ENCODE assay signal across 8 cellular contexts in genomic region chr3:119676771-119677640, GRCh38. TPM values are rescaled to one million over a fixed set of nuclear protein-coding genes. Genes with fewer than 3 reads are reported as not detected.
DNase-seq lines count a peak whose midpoint lies in the region; ATAC-seq and TF ChIP-seq lines count a peak whose summit lies in the region.

Gene COX17 (minus strand): TSS chr3:119677406. CDS start chr3:119677310, 96 bp downstream.

- ATAC-seq in GM19324 (IDR thresholded peaks at IDR 0.05; ENCODE audit: low FRiP score, unreplicated experiment) (peak; percentile 93), HG03469 (IDR thresholded peaks at IDR 0.05; ENCODE audit: unreplicated experiment) (peak; percentile 82), left colon (peak; percentile 91)

- peak; percentile 86 for DNase-seq in BE2C
- peak; percentile 86 for DNase-seq in NCI-H526 treated with DMSO at 0.1 percent for 48 hours (lab: John Stamatoyannopoulos, UW)
- peak; percentile 98 for DNase-seq in activated CD4-positive, alpha-beta T cell treated with anti-CD3 and anti-CD28 coated beads, Interleukin-2, amount 10 ng/mL, durations not matched to agents 24 days and 14 days
- DNase-seq in coronary artery (ENCODE audit: low spot score): peak; percentile 95
- DNase-seq in left colon: peak; percentile 97 to 98
- peak; percentile 96 for DNase-seq in stimulated activated CD4-positive, alpha-beta T cell treated with anti-CD3 and anti-CD28 coated beads, Interleukin-1b, Interleukin-23, amount 100 ng/mL, for 48 hours

- peaks cover 16% of the 10 kb centered on the region for H3K4me1 ChIP-seq in BE2C

- peak within 1 kb of the TSS; percentile 87 for H3K4me3 Mint-ChIP-seq in activated CD4-positive, alpha-beta T cell treated with anti-CD3 and anti-CD28 coated beads, Interleukin-2, amount 10 ng/mL, durations not matched to agents 24 days and 14 days

- H3K4me3 ChIP-seq in BE2C (ENCODE audit: low read depth, low read length) (peak within 1 kb of the TSS; percentile 92), coronary artery (peak within 1 kb of the TSS; percentile 82)

- no peaks in the 10 kb centered on the region for H3K9me3 ChIP-seq in BE2C

- H3K27me3 ChIP-seq in BE2C: no peaks in the 10 kb centered on the region

- H3K36me3 ChIP-seq in BE2C: peaks cover 36% of the 10 kb centered on the region

- H3K27ac ChIP-seq in coronary artery: peak within 1 kb of the TSS; percentile 90 to 98

- peak within 1 kb of the TSS; percentile 96 for H3K27ac Mint-ChIP-seq in activated CD4-positive, alpha-beta T cell treated with anti-CD3 and anti-CD28 coated beads, Interleukin-2, amount 10 ng/mL, durations not matched to agents 24 days and 14 days

- H3K4me1 Mint-ChIP-seq in activated CD4-positive, alpha-beta T cell treated with anti-CD3 and anti-CD28 coated beads, Interleukin-2, amount 10 ng/mL, durations not matched to agents 24 days and 14 days: peaks cover 33% of the 10 kb centered on the region

- intact Hi-C loops in activated CD4-positive, alpha-beta T cell treated with anti-CD3 and anti-CD28 coated beads, Interleukin-2, amount 10 ng/mL, durations not matched to agents 24 days and 14 days (cut with micrococcal nuclease): loop anchor here (1.0 to 5.0 kb wide), 10 partner anchors 23 to 440 kb away; partner anchors contain the start of genes ADPRH, ARHGAP31, CD80 and TIMMDC1
- intact Hi-C loops in left colon (cut with DNase I, micrococcal nuclease): loop anchor here in 1 of 2 donors (10.0 kb wide), 1 partner anchor 182 kb away; the partner anchor contains the start of gene TIMMDC1

- TF ChIP-seq CTCF in BE2C (IDR thresholded peaks at IDR 0.05; ENCODE audit: low read depth, low read length): no peak
- TF ChIP-seq CTCF in coronary artery (IDR thresholded peaks at IDR 0.05): no peak

- peaks cover 22% of the 10 kb centered on the region for H3K36me3 Mint-ChIP-seq in activated CD4-positive, alpha-beta T cell treated with anti-CD3 and anti-CD28 coated beads, Interleukin-2, amount 10 ng/mL, durations not matched to agents 24 days and 14 days (ENCODE audit: low read depth)

- H3K9me3 Mint-ChIP-seq in activated CD4-positive, alpha-beta T cell treated with anti-CD3 and anti-CD28 coated beads, Interleukin-2, amount 10 ng/mL, durations not matched to agents 24 days and 14 days: no peaks in the 10 kb centered on the region

- no peaks in the 10 kb centered on the region for H3K27me3 Mint-ChIP-seq in activated CD4-positive, alpha-beta T cell treated with anti-CD3 and anti-CD28 coated beads, Interleukin-2, amount 10 ng/mL, durations not matched to agents 24 days and 14 days

RNA-seq across cellular contexts. Expression of gene COX17, which starts in this region (rescaled TPM):
- polyA plus RNA-seq in BE2C (2012; ENCODE audit: insufficient read depth, insufficient read length, low read depth): 175 TPM
- total RNA-seq in activated CD4-positive, alpha-beta T cell treated with anti-CD3 and anti-CD28 coated beads, Interleukin-2, amount 10 ng/mL, durations not matched to agents 24 days and 14 days: 61.0 and 70.0 TPM in 2 replicates
- 10 to 100 TPM; 46.0 to 56.8 TPM for total RNA-seq in left colon

Comparison
In these comparisons a context has a peak if more than half of its experiments do, and no peak if none do; other contexts are left out.
1. Peak in every context shown above with its lines: DNase-seq, ATAC-seq, H3K4me3 ChIP-seq and H3K27ac ChIP-seq.